In genomic region chr11:44399968-44400367, GRCh38 we compare ENCODE assay signal across 14 cellular contexts.
DNase-seq lines count a peak whose midpoint lies in the region; ATAC-seq and TF ChIP-seq lines count a peak whose summit lies in the region.
"Had no signal": no experiment of that assay in that cellular context is flagged by ENCODE, and none has a peak within 500 bp of the region (broad histone marks: within the 10 kb centered on the region; RNA-seq: fewer than 3 reads in every experiment).

No MANE protein-coding gene starts in this region.

- no peak overlapping the region for H3K27ac ChIP-seq in HCT116 (ENCODE audit: low read depth, low read length)
- H3K27ac ChIP-seq: C4-2B had no signal

- TF ChIP-seq POLR2A in HCT116 (IDR thresholded peaks at IDR 0.05; ENCODE audit: borderline replicate concordance, extremely low read depth, insufficient read depth, insufficient read length), result no peak

- CTCF ChIA-PET in HCT116 (lab: Charles Lee), result no interaction called here

- POLR2A ChIA-PET in HCT116 (lab: Charles Lee), result no interaction called here

- H3K4me3 Mint-ChIP-seq in activated T-helper 17 cell treated with anti-CD3 and anti-CD28 coated beads, Interleukin-2, amount 50 U/mL, for 72 hours, result no peak overlapping the region
- H3K4me3 Mint-ChIP-seq: CD4-positive, alpha-beta T cell; H9 had no signal

- H3K4me2 ChIP-seq in HCT116 (ENCODE audit: low read length), result peak overlapping the region; percentile 12; the same call in 1 of the 2 replicates

- no peak for ATAC-seq in HCT116
- peak; percentile 24 for ATAC-seq in activated T-helper 17 cell treated with anti-CD3 and anti-CD28 coated beads, Interleukin-2, amount 50 U/mL, for 72 hours (replicated peaks)
- no peak for ATAC-seq in HG03439 (IDR thresholded peaks at IDR 0.05; ENCODE audit: unreplicated experiment)
- no peak for ATAC-seq in GM21381 (IDR thresholded peaks at IDR 0.05; ENCODE audit: unreplicated experiment)

- H4K20me1 ChIP-seq in HCT116 (ENCODE audit: insufficient read depth), result no peaks in the 10 kb centered on the region

- H3K9me3 ChIP-seq in HCT116 (ENCODE audit: control insufficient read depth in 1 of 2, insufficient read depth in 1 of 2, low read depth in 1 of 2, low read length in 2 of 2), result no peaks in the 10 kb centered on the region
- H3K9me3 ChIP-seq: Caco-2 had no signal

- intact Hi-C loops in HCT116 (cut with micrococcal nuclease), result no loop called here

- H3K27ac Mint-ChIP-seq in activated T-helper 17 cell treated with anti-CD3 and anti-CD28 coated beads, Interleukin-2, amount 50 U/mL, for 72 hours, result no peak overlapping the region
- H3K27ac Mint-ChIP-seq: CD4-positive, alpha-beta T cell; H9 had no signal

- H3K9me3 Mint-ChIP-seq in activated T-helper 17 cell treated with anti-CD3 and anti-CD28 coated beads, Interleukin-2, amount 50 U/mL, for 72 hours, result no peaks in the 10 kb centered on the region
- H3K9me3 Mint-ChIP-seq: CD4-positive, alpha-beta T cell had no signal

- no peak overlapping the region for H3K9ac ChIP-seq in HCT116 (ENCODE audit: low read length)

- peaks cover 19% of the 10 kb centered on the region for H3K27me3 Mint-ChIP-seq in activated T-helper 17 cell treated with anti-CD3 and anti-CD28 coated beads, Interleukin-2, amount 50 U/mL, for 72 hours

- H2AFZ ChIP-seq in HCT116 (ENCODE audit: low read depth, low read length, poor library complexity, severe bottlenecking), result peak overlapping the region; percentile 88

- peaks cover 7% of the 10 kb centered on the region; the same call in 1 of the 2 replicates for H3K27me3 ChIP-seq in HCT116 (ENCODE audit: insufficient read depth, low read length)

- no peak for TF ChIP-seq CTCF in HCT116 (IDR thresholded peaks at IDR 0.05 in 2 of 3, conservative IDR thresholded peaks at IDR 0.05 in 1 of 3; ENCODE audit: borderline replicate concordance in 1 of 3, insufficient read depth in 1 of 3, low read depth in 2 of 3, low read length in 2 of 3)

- no peaks in the 10 kb centered on the region for H3K36me3 ChIP-seq in HCT116 (ENCODE audit: control insufficient read depth in 1 of 2, insufficient read depth in 2 of 2, low read length in 2 of 2)

- no peak for TF ChIP-seq RAD21 in HCT116 (IDR thresholded peaks at IDR 0.05; ENCODE audit: low read depth)

- no peak overlapping the region for H3K4me3 ChIP-seq in HCT116 (replicated peaks in 1 of 2; ENCODE audit: low read depth in 1 of 2, low read length in 2 of 2)

- no peaks in the 10 kb centered on the region for H3K36me3 Mint-ChIP-seq in activated T-helper 17 cell treated with anti-CD3 and anti-CD28 coated beads, Interleukin-2, amount 50 U/mL, for 72 hours (ENCODE audit: low read depth)

- RAD21 ChIA-PET in HCT116 (lab: Charles Lee; ENCODE audit: low non-redundant PET in 1 of 2, low total read pairs in 2 of 2, uncharacterized antibody in 2 of 2, unreplicated experiment in 2 of 2), result no interaction called here

- DNase-seq in HCT116 (ENCODE audit: low read depth, low spot score) (no peak), MV-4-11 (lab: John Stamatoyannopoulos, UW) (peak; percentile 40), DMS79 (lab: John Stamatoyannopoulos, UW) (no peak)
- DNase-seq: AML-193; CD4-positive, alpha-beta T cell; GDM1; H9; IMR-90; KBM-7 had no signal

- no TSS peak for BruUV-seq in HCT116 (replicated peaks; lab: Mats Ljungman, UMichigan)

- H3K4me1 Mint-ChIP-seq in activated T-helper 17 cell treated with anti-CD3 and anti-CD28 coated beads, Interleukin-2, amount 50 U/mL, for 72 hours, result no peaks in the 10 kb centered on the region

- H3K79me2 ChIP-seq in HCT116 (ENCODE audit: insufficient read depth, low read length), result no peaks in the 10 kb centered on the region

- H3K4me1 ChIP-seq in HCT116 (ENCODE audit: control insufficient read depth in 1 of 2, insufficient read depth in 2 of 2, low read length in 2 of 2), result no peaks in the 10 kb centered on the region
- H3K4me1 ChIP-seq: Caco-2 had no signal

- H3K9me2 ChIP-seq in HCT116 (ENCODE audit: insufficient read depth), result no peaks in the 10 kb centered on the region

TF ChIP-seq in HCT116, 20 proteins besides CTCF, POLR2A, EP300 and RAD21:
- TF ChIP-seq JUND (IDR thresholded peaks at IDR 0.05), result no peak
- no peak for TF ChIP-seq SRF (IDR thresholded peaks at IDR 0.05; ENCODE audit: low read depth)
- TF ChIP-seq REST (IDR thresholded peaks at IDR 0.05; ENCODE audit: low read depth), result no peak
- TF ChIP-seq ZNF274 (IDR thresholded peaks at IDR 0.05; ENCODE audit: low read depth, low read length), result no peak
- TF ChIP-seq CEBPB (IDR thresholded peaks at IDR 0.05; ENCODE audit: low read depth), result no peak
- no peak for TF ChIP-seq SIN3A (IDR thresholded peaks at IDR 0.05; ENCODE audit: low read depth)
- TF ChIP-seq ATF3 (IDR thresholded peaks at IDR 0.05), result no peak
- TF ChIP-seq ZBTB33 (IDR thresholded peaks at IDR 0.05; ENCODE audit: extremely low read depth, insufficient replicate concordance, low read length), result no peak
- TF ChIP-seq YY1 (IDR thresholded peaks at IDR 0.05; ENCODE audit: extremely low read depth, insufficient replicate concordance, low read depth, low read length), result no peak
- no peak for TF ChIP-seq TCF7L2 (IDR thresholded peaks at IDR 0.05; ENCODE audit: borderline replicate concordance, extremely low read depth, insufficient read depth, insufficient read length)
- TF ChIP-seq MAX (IDR thresholded peaks at IDR 0.05), result no peak
